In the genomic region with DNA sequence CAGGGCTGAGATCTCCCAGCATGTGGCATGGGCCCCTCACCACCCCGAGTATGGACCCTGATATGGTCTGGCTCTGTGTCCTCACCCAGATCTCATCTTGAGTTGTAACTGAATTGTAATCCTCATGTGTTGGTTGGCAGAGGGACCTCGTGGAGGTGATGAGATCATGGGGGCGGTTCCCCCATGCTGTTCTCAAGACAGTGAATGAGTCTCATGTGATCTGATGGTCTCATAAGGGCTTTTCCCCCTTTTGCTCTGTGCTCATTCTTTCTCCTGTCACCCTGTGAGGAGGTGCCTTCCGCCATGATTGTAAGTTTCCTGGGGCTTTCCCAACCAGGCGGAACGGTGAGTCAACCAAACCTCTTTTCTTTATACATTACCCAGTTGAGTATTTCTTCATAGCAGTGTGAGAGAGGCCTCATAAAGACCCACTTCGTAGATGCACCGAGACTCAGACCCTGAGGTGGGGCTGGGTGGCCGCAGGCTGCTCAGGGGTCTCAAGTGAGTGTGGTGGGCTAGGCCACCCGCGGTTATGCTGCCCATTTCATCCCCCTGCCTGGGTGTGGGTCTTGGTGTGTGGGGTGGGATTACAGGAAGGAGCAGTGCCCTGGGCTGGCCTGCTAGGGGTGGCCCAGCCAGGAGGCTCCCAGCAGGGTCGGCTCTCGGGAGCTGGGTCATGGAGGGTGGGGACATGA, we compare ENCODE assay signal across 8 cellular contexts. TPM values are rescaled to one million over a fixed set of nuclear protein-coding genes. Genes with fewer than 3 reads are reported as not detected.
A peak's percentile ranks its signal among the peaks of the same experiment; 100 is the strongest.
DNase-seq lines count a peak whose midpoint lies in the region; ATAC-seq, FAIRE-seq and TF ChIP-seq lines count a peak whose summit lies in the region.

No MANE protein-coding gene starts in this region.

- DNase-seq in GM12891 (ENCODE audit: insufficient read length, low spot score) (peak; percentile 65), RPMI7951 (ENCODE audit: low read depth) (peak; percentile 83), inferior parietal cortex (ENCODE audit: extremely low spot score) (no peak), D721Med (ENCODE audit: insufficient read length, low spot score) (no peak), pons (ENCODE audit: low spot score) (no peak)
- DNase-seq in activated naive CD8-positive, alpha-beta T cell treated with anti-CD3 and anti-CD28 coated beads, Interleukin-2, amount 50 U/mL, for 16 hours (ENCODE audit: low read depth, low spot score) = peak; percentile 46
- DNase-seq in stimulated activated CD4-positive, alpha-beta T cell treated with anti-CD3 and anti-CD28 coated beads, Interleukin-12 subunit alpha, Interleukin-12 subunit beta, amount 100 ng/mL, for 4 hours = peak; percentile 55

- no peak for TF ChIP-seq POLR2A in GM12891 (IDR thresholded peaks at IDR 0.05; ENCODE audit: low read depth, low read length)

- ATAC-seq in HG02623 (IDR thresholded peaks at IDR 0.05; ENCODE audit: unreplicated experiment) = peak; percentile 55

- no peak for TF ChIP-seq CTCF in D721Med (IDR thresholded peaks at IDR 0.05; ENCODE audit: insufficient read depth, missing control alignments)

- peak; percentile 92 for FAIRE-seq in GM12891 (lab: Jason Lieb, UNC)
- no peak for FAIRE-seq in D721Med (lab: Jason Lieb, UNC)

TF ChIP-seq in GM12891, 5 proteins besides CTCF, POLR2A, EP300 and RAD21:
- no peak for TF ChIP-seq PAX5 (IDR thresholded peaks at IDR 0.05; ENCODE audit: insufficient read depth, low read length, severe bottlenecking)
TF ChIP-seq in GM12891: peak in this region for 0.

RNA-seq across cellular contexts. Expression of a gene that starts 26.2 kb away (rescaled TPM):
- 0.04 TPM for polyA plus RNA-seq in GM12891 (2012; ENCODE audit: low read depth, missing spikeins)
- not detected in 2 replicates for total RNA-seq in RPMI7951 (2014; rRNA removed; shearing (Covaris generic))

Comparison
In these comparisons a context has a peak if more than half of its experiments do, and no peak if none do; other contexts are left out.
1. DNase-seq: peak in GM12891 (single experiment), RPMI7951 (single experiment), activated naive CD8-positive, alpha-beta T cell treated with anti-CD3 and anti-CD28 coated beads, Interleukin-2, amount 50 U/mL, for 16 hours (single experiment) and stimulated activated CD4-positive, alpha-beta T cell treated with anti-CD3 and anti-CD28 coated beads, Interleukin-12 subunit alpha, Interleukin-12 subunit beta, amount 100 ng/mL, for 4 hours (single experiment); none in inferior parietal cortex (single experiment), D721Med (single experiment) and pons (single experiment).